In the genomic region with DNA sequence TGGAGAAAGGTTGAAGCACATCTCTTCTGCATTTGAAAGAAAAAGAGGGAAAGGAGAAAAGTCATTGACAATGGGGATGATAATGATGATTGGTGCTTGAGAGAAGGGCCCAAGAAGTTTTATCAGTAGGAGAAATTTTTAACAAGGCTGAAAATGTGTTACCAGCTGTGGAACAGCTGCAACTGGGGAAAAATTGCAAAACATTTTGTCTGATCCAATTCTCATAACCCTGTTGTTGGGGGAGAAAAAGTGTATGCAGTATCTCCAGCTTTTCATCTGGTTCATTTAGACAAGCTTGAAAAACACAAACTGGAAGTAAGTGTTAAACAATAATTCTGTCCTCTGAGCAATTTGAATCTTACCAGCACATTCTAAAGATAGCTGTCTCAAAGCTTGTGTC, we compare ENCODE assay signal across 22 cellular contexts.
"Had no signal": no experiment of that assay in that cellular context is flagged by ENCODE, and none has a peak within 500 bp of the region (broad histone marks: within the 10 kb centered on the region; RNA-seq: fewer than 3 reads in every experiment).

No MANE protein-coding gene starts in this region.

- ATAC-seq: activated CD4-positive, alpha-beta T cell treated with anti-CD3 and anti-CD28 coated beads for 36 hours; activated naive CD4-positive, alpha-beta T cell treated with anti-CD3 and anti-CD28 coated beads, Interleukin-2, amount 50 U/mL, for 72 hours; activated T-helper 17 cell treated with anti-CD3 and anti-CD28 coated beads, Interleukin-2, amount 50 U/mL, for 72 hours; upper lobe of right lung had no signal

- H3K4me1 ChIP-seq: adrenal gland, upper lobe of right lung had no signal

- H3K4me1 Mint-ChIP-seq: activated B cell treated with CpG ODN at 0.5 μM for 24 hours; activated CD4-positive, alpha-beta T cell treated with anti-CD3 and anti-CD28 coated beads for 36 hours; activated T-helper 17 cell treated with anti-CD3 and anti-CD28 coated beads, Interleukin-2, amount 50 U/mL, for 72 hours had no signal

- H3K4me3 Mint-ChIP-seq: activated B cell treated with CpG ODN at 0.5 μM for 24 hours; activated CD4-positive, alpha-beta T cell treated with anti-CD3 and anti-CD28 coated beads for 36 hours; activated T-cell treated with anti-CD3 and anti-CD28 coated beads, Interleukin-2, amount 50 U/mL, for 24 hours; activated T-helper 17 cell treated with anti-CD3 and anti-CD28 coated beads, Interleukin-2, amount 50 U/mL, for 72 hours; endodermal cell; memory B cell; neural crest cell; T-helper 1 cell treated with Interleukin-12 subunit alpha and Interleukin-12 subunit beta and Interleukin-4 antibody, amounts not matched to agents 30 μg/mL and 1 μg/mL, for 36 hours had no signal

- DNase-seq: activated B cell treated with CpG ODN at 0.5 μM for 24 hours; activated CD4-positive, alpha-beta T cell treated with anti-CD3 and anti-CD28 coated beads for 36 hours; activated CD4-positive, alpha-beta T cell treated with anti-CD3 and anti-CD28 coated beads, Interleukin-2, amount 50 U/mL, for 4 hours; activated CD8-positive, alpha-beta memory T cell treated with anti-CD3 and anti-CD28 coated beads for 24 hours; activated CD8-positive, alpha-beta memory T cell treated with anti-CD3 and anti-CD28 coated beads, Interleukin-2, amount 50 U/mL, for 4 hours; activated T-cell treated with anti-CD3 and anti-CD28 coated beads, Interleukin-2, amount 50 U/mL, for 24 hours; adrenal gland; cerebellar nuclear complex; endodermal cell; foreskin fibroblast; hippocampal formation; stimulated activated CD4-positive, alpha-beta T cell treated with anti-CD3 and anti-CD28 coated beads, Interleukin-4, amount 100 ng/mL, for 24 hours; stimulated activated naive CD4-positive, alpha-beta T cell treated with Interleukin-2 at 50 U/mL for 16 hours; T1000; upper lobe of right lung had no signal

- H3K36me3 ChIP-seq: adrenal gland, upper lobe of right lung had no signal

- H3K27ac ChIP-seq: adrenal gland, coronary artery, epithelial cell of prostate, upper lobe of right lung had no signal

- H3K9me3 ChIP-seq: adrenal gland, upper lobe of right lung had no signal

- H3K36me3 Mint-ChIP-seq: activated naive CD4-positive, alpha-beta T cell treated with anti-CD3 and anti-CD28 coated beads, Interleukin-2, amount 50 U/mL, for 72 hours; memory B cell had no signal

- H3K27ac Mint-ChIP-seq: activated B cell treated with CpG ODN at 0.5 μM for 24 hours; activated CD4-positive, alpha-beta T cell treated with anti-CD3 and anti-CD28 coated beads for 36 hours; activated naive CD4-positive, alpha-beta T cell treated with anti-CD3 and anti-CD28 coated beads, Interleukin-2, amount 50 U/mL, for 72 hours; activated T-cell treated with anti-CD3 and anti-CD28 coated beads, Interleukin-2, amount 50 U/mL, for 24 hours; activated T-helper 17 cell treated with anti-CD3 and anti-CD28 coated beads, Interleukin-2, amount 50 U/mL, for 72 hours; endodermal cell; memory B cell; T-helper 1 cell treated with Interleukin-12 subunit alpha and Interleukin-12 subunit beta and Interleukin-4 antibody, amounts not matched to agents 30 μg/mL and 1 μg/mL, for 36 hours had no signal

- H3K27me3 ChIP-seq: adrenal gland, upper lobe of right lung had no signal

- H3K27me3 Mint-ChIP-seq: activated T-cell treated with anti-CD3 and anti-CD28 coated beads, Interleukin-2, amount 50 U/mL, for 24 hours had no signal

- H3K9me3 Mint-ChIP-seq: activated B cell treated with CpG ODN at 0.5 μM for 24 hours; activated naive CD4-positive, alpha-beta T cell treated with anti-CD3 and anti-CD28 coated beads, Interleukin-2, amount 50 U/mL, for 72 hours; activated T-cell treated with anti-CD3 and anti-CD28 coated beads, Interleukin-2, amount 50 U/mL, for 24 hours; activated T-helper 17 cell treated with anti-CD3 and anti-CD28 coated beads, Interleukin-2, amount 50 U/mL, for 72 hours; endodermal cell; memory B cell; neural crest cell; T-helper 1 cell treated with Interleukin-12 subunit alpha and Interleukin-12 subunit beta and Interleukin-4 antibody, amounts not matched to agents 30 μg/mL and 1 μg/mL, for 36 hours had no signal

- H3K4me3 ChIP-seq: adrenal gland, coronary artery, upper lobe of right lung had no signal
